12 cellular contexts compared by ENCODE assay signal in the genomic region with DNA sequence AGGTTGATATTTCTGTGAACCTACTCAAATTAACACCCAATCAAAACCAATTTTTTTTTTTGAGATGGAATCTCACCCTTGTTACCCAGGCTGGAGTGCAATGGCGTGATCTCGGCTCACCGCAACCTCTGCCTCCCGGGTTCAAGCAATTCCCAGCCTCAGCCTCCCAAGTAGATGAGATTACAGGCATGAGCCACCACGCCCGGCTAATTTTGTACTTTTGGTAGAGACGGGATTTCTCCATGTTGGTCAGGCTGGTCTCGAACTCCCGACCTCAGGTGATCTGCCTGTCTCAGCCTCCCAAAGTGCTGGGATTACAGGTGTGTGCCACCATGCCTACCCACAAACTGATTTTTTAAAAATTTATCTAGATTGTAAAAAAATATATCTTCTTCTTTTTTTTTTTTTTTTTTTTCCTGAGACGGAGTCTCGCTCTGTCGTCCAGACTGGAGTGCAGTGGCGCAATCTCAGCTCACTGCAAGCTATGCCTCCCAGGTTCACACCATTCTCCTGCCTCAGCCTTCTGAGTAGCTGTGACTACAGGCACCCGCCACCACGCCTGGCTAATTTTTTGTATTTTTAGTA. TPM values are rescaled to one million over a fixed set of nuclear protein-coding genes. Genes with fewer than 3 reads are reported as not detected.
DNase-seq lines count a peak whose midpoint lies in the region; ATAC-seq and TF ChIP-seq lines count a peak whose summit lies in the region.
"Not testable (repeated sequence)": the region's sequence is repeated elsewhere in the genome, so short reads cannot be mapped to it uniquely, and the experiment has no call there.
"Had no signal": no experiment of that assay in that cellular context is flagged by ENCODE, and none has a peak within 500 bp of the region (broad histone marks: within the 10 kb centered on the region; RNA-seq: fewer than 3 reads in every experiment).

No MANE protein-coding gene starts in this region.

- not testable (repeated sequence) for ATAC-seq in CD4-positive, alpha-beta T cell (ENCODE audit: poor library complexity); activated CD4-positive, alpha-beta T cell treated with anti-CD3 and anti-CD28 coated beads for 36 hours; activated naive CD8-positive, alpha-beta T cell treated with anti-CD3 and anti-CD28 coated beads, Interleukin-2, amount 10 ng/mL, durations not matched to agents 7 days and 5 days (ENCODE audit: low read depth); natural killer cell treated with Interleukin-12 subunit alpha and Interleukin-12 subunit beta and Interleukin-15 and Interleukin-18, amount 100 ng/mL, for 72 hours; stimulated activated naive CD8-positive, alpha-beta T cell treated with anti-CD3 and anti-CD28 coated beads, Interleukin-15, amount 100 ng/mL, for 72 hours

- H3K27ac Mint-ChIP-seq in CD4-positive, alpha-beta T cell = peak overlapping the region; percentile 32
- peak overlapping the region; percentile 82 for H3K27ac Mint-ChIP-seq in activated CD4-positive, alpha-beta T cell treated with anti-CD3 and anti-CD28 coated beads for 36 hours
- not testable (repeated sequence) for H3K27ac Mint-ChIP-seq in activated T-helper 1 cell treated with anti-CD3 and anti-CD28 coated beads, Interleukin-12 subunit alpha, Interleukin-12 subunit beta, Interleukin-2, Interleukin-4 antibody, amounts not matched to agents 30 ng/mL and 10 ng/mL and 1 ng/mL, durations not matched to agents 14 hours and 24 hours and 36 hours
- peak overlapping the region; percentile 89 for H3K27ac Mint-ChIP-seq in activated naive CD8-positive, alpha-beta T cell treated with anti-CD3 and anti-CD28 coated beads, Interleukin-2, amount 10 ng/mL, durations not matched to agents 7 days and 5 days
- H3K27ac Mint-ChIP-seq in natural killer cell treated with Interleukin-12 subunit alpha and Interleukin-12 subunit beta and Interleukin-15 and Interleukin-18, amount 100 ng/mL, for 72 hours = peak overlapping the region; percentile 67 to 68
- peak overlapping the region; percentile 59 to 95 for H3K27ac Mint-ChIP-seq in stimulated activated naive CD8-positive, alpha-beta T cell treated with anti-CD3 and anti-CD28 coated beads, Interleukin-15, amount 100 ng/mL, for 72 hours

- not testable (repeated sequence) for DNase-seq in CD4-positive, alpha-beta T cell; activated CD4-positive, alpha-beta T cell treated with anti-CD3 and anti-CD28 coated beads for 36 hours; activated T-helper 1 cell treated with anti-CD3 and anti-CD28 coated beads, Interleukin-12 subunit alpha, Interleukin-12 subunit beta, Interleukin-2, Interleukin-4 antibody, amounts not matched to agents 30 ng/mL and 10 ng/mL and 1 ng/mL, durations not matched to agents 14 hours and 24 hours and 36 hours (ENCODE audit: low spot score); hepatocyte (ENCODE audit: low spot score); natural killer cell treated with Interleukin-12 subunit alpha and Interleukin-12 subunit beta and Interleukin-15 and Interleukin-18, amount 100 ng/mL, for 72 hours (ENCODE audit: low spot score); stimulated activated naive CD8-positive, alpha-beta T cell treated with anti-CD3 and anti-CD28 coated beads, Interleukin-15, amount 100 ng/mL, for 72 hours
- DNase-seq in activated naive CD8-positive, alpha-beta T cell treated with anti-CD3 and anti-CD28 coated beads, Interleukin-2, amount 10 ng/mL, durations not matched to agents 7 days and 5 days = peak; percentile 30

- peaks cover 76% of the 10 kb centered on the region for H3K4me1 Mint-ChIP-seq in CD4-positive, alpha-beta T cell (ENCODE audit: low read depth)
- peaks cover 72% of the 10 kb centered on the region for H3K4me1 Mint-ChIP-seq in activated CD4-positive, alpha-beta T cell treated with anti-CD3 and anti-CD28 coated beads for 36 hours
- peaks cover 45% of the 10 kb centered on the region for H3K4me1 Mint-ChIP-seq in activated T-helper 1 cell treated with anti-CD3 and anti-CD28 coated beads, Interleukin-12 subunit alpha, Interleukin-12 subunit beta, Interleukin-2, Interleukin-4 antibody, amounts not matched to agents 30 ng/mL and 10 ng/mL and 1 ng/mL, durations not matched to agents 14 hours and 24 hours and 36 hours (ENCODE audit: low read depth)
- peaks cover 74% of the 10 kb centered on the region for H3K4me1 Mint-ChIP-seq in activated naive CD8-positive, alpha-beta T cell treated with anti-CD3 and anti-CD28 coated beads, Interleukin-2, amount 10 ng/mL, durations not matched to agents 7 days and 5 days
- H3K4me1 Mint-ChIP-seq in natural killer cell treated with Interleukin-12 subunit alpha and Interleukin-12 subunit beta and Interleukin-15 and Interleukin-18, amount 100 ng/mL, for 72 hours (ENCODE audit: low read depth in 2 of 2) = peaks cover 45 to 48% of the 10 kb centered on the region in 2 donors
- peaks cover 96% of the 10 kb centered on the region for H3K4me1 Mint-ChIP-seq in stimulated activated naive CD8-positive, alpha-beta T cell treated with anti-CD3 and anti-CD28 coated beads, Interleukin-15, amount 100 ng/mL, for 72 hours

- H3K27me3 ChIP-seq in CD4-positive, alpha-beta T cell (ENCODE audit: control insufficient read depth, insufficient read depth, low read length); OCI-LY1 (ENCODE audit: insufficient read depth, low read length); hepatocyte: not testable (repeated sequence)

- not testable (repeated sequence) for H2AFZ ChIP-seq in OCI-LY1 (ENCODE audit: low read length); hepatocyte

- not testable (repeated sequence) for H3K36me3 Mint-ChIP-seq in CD4-positive, alpha-beta T cell (ENCODE audit: low read depth); activated CD4-positive, alpha-beta T cell treated with anti-CD3 and anti-CD28 coated beads for 36 hours (ENCODE audit: low read depth); activated T-helper 1 cell treated with anti-CD3 and anti-CD28 coated beads, Interleukin-12 subunit alpha, Interleukin-12 subunit beta, Interleukin-2, Interleukin-4 antibody, amounts not matched to agents 30 ng/mL and 10 ng/mL and 1 ng/mL, durations not matched to agents 14 hours and 24 hours and 36 hours (ENCODE audit: low read depth); natural killer cell treated with Interleukin-12 subunit alpha and Interleukin-12 subunit beta and Interleukin-15 and Interleukin-18, amount 100 ng/mL, for 72 hours
- H3K36me3 Mint-ChIP-seq in activated naive CD8-positive, alpha-beta T cell treated with anti-CD3 and anti-CD28 coated beads, Interleukin-2, amount 10 ng/mL, durations not matched to agents 7 days and 5 days = peaks cover 15% of the 10 kb centered on the region

- intact Hi-C loops in CD4-positive, alpha-beta T cell (cut with DNase I, micrococcal nuclease); activated CD4-positive, alpha-beta T cell treated with anti-CD3 and anti-CD28 coated beads for 36 hours (cut with DNase I, micrococcal nuclease); activated T-helper 1 cell treated with anti-CD3 and anti-CD28 coated beads, Interleukin-12 subunit alpha, Interleukin-12 subunit beta, Interleukin-2, Interleukin-4 antibody, amounts not matched to agents 30 ng/mL and 10 ng/mL and 1 ng/mL, durations not matched to agents 14 hours and 24 hours and 36 hours (cut with micrococcal nuclease): not testable (repeated sequence)

- not testable (repeated sequence) for H3K27ac ChIP-seq in CD4-positive, alpha-beta T cell (ENCODE audit: low read depth, low read length)
- peak overlapping the region; percentile 68 for H3K27ac ChIP-seq in OCI-LY1 (ENCODE audit: low read depth, low read length, poor library complexity, severe bottlenecking)
- peak overlapping the region; percentile 44 for H3K27ac ChIP-seq in hepatocyte

- H3K4me3 Mint-ChIP-seq in CD4-positive, alpha-beta T cell = not testable (repeated sequence)
- H3K4me3 Mint-ChIP-seq in activated CD4-positive, alpha-beta T cell treated with anti-CD3 and anti-CD28 coated beads for 36 hours = peak overlapping the region; percentile 58
- H3K4me3 Mint-ChIP-seq in activated T-helper 1 cell treated with anti-CD3 and anti-CD28 coated beads, Interleukin-12 subunit alpha, Interleukin-12 subunit beta, Interleukin-2, Interleukin-4 antibody, amounts not matched to agents 30 ng/mL and 10 ng/mL and 1 ng/mL, durations not matched to agents 14 hours and 24 hours and 36 hours = peak overlapping the region; percentile 41
- H3K4me3 Mint-ChIP-seq in activated naive CD8-positive, alpha-beta T cell treated with anti-CD3 and anti-CD28 coated beads, Interleukin-2, amount 10 ng/mL, durations not matched to agents 7 days and 5 days = peak overlapping the region; percentile 62
- peak overlapping the region; percentile 41 for H3K4me3 Mint-ChIP-seq in natural killer cell treated with Interleukin-12 subunit alpha and Interleukin-12 subunit beta and Interleukin-15 and Interleukin-18, amount 100 ng/mL, for 72 hours
- H3K4me3 Mint-ChIP-seq in stimulated activated naive CD8-positive, alpha-beta T cell treated with anti-CD3 and anti-CD28 coated beads, Interleukin-15, amount 100 ng/mL, for 72 hours = peak overlapping the region; percentile 78 to 80

- not testable (repeated sequence) for H3K27me3 Mint-ChIP-seq in CD4-positive, alpha-beta T cell; activated CD4-positive, alpha-beta T cell treated with anti-CD3 and anti-CD28 coated beads for 36 hours; activated T-helper 1 cell treated with anti-CD3 and anti-CD28 coated beads, Interleukin-12 subunit alpha, Interleukin-12 subunit beta, Interleukin-2, Interleukin-4 antibody, amounts not matched to agents 30 ng/mL and 10 ng/mL and 1 ng/mL, durations not matched to agents 14 hours and 24 hours and 36 hours (ENCODE audit: insufficient read depth); activated naive CD8-positive, alpha-beta T cell treated with anti-CD3 and anti-CD28 coated beads, Interleukin-2, amount 10 ng/mL, durations not matched to agents 7 days and 5 days; natural killer cell treated with Interleukin-12 subunit alpha and Interleukin-12 subunit beta and Interleukin-15 and Interleukin-18, amount 100 ng/mL, for 72 hours; stimulated activated naive CD8-positive, alpha-beta T cell treated with anti-CD3 and anti-CD28 coated beads, Interleukin-15, amount 100 ng/mL, for 72 hours

- H3K9me2 ChIP-seq in OCI-LY1 (ENCODE audit: low read depth, low read length); hepatocyte (replicated peaks; ENCODE audit: insufficient read depth): not testable (repeated sequence)

- POLR2A ChIA-PET in CD4-positive, alpha-beta T cell (lab: Charles Lee) = interaction anchor here (2.8 to 3.2 kb wide), 2 partner anchors 16 to 27 kb away, joined by 14 to 15 read pairs; no protein-coding TSS in a partner anchor
- POLR2A ChIA-PET in activated CD4-positive, alpha-beta T cell treated with anti-CD3 and anti-CD28 coated beads for 36 hours (lab: Charles Lee) = interaction anchor here (0.5 to 1.0 kb wide), 2 partner anchors 11 to 27 kb away, joined by 3 read pairs; no protein-coding TSS in a partner anchor
- POLR2A ChIA-PET in activated naive CD8-positive, alpha-beta T cell treated with anti-CD3 and anti-CD28 coated beads, Interleukin-2, amount 10 ng/mL, durations not matched to agents 7 days and 5 days (lab: Charles Lee) = interaction anchor here (0.7 to 5.6 kb wide), 11 partner anchors 9 to 121 kb away, joined by 4 to 103 read pairs (median 14); a partner anchor contains a TSS

- not testable (repeated sequence) for H3K9ac ChIP-seq in OCI-LY1 (ENCODE audit: low read length)

- H3K9me3 Mint-ChIP-seq in CD4-positive, alpha-beta T cell; activated CD4-positive, alpha-beta T cell treated with anti-CD3 and anti-CD28 coated beads for 36 hours (ENCODE audit: low read depth); activated T-helper 1 cell treated with anti-CD3 and anti-CD28 coated beads, Interleukin-12 subunit alpha, Interleukin-12 subunit beta, Interleukin-2, Interleukin-4 antibody, amounts not matched to agents 30 ng/mL and 10 ng/mL and 1 ng/mL, durations not matched to agents 14 hours and 24 hours and 36 hours; activated naive CD8-positive, alpha-beta T cell treated with anti-CD3 and anti-CD28 coated beads, Interleukin-2, amount 10 ng/mL, durations not matched to agents 7 days and 5 days; natural killer cell treated with Interleukin-12 subunit alpha and Interleukin-12 subunit beta and Interleukin-15 and Interleukin-18, amount 100 ng/mL, for 72 hours; stimulated activated naive CD8-positive, alpha-beta T cell treated with anti-CD3 and anti-CD28 coated beads, Interleukin-15, amount 100 ng/mL, for 72 hours: not testable (repeated sequence)

- not testable (repeated sequence) for H3K9me3 ChIP-seq in CD4-positive, alpha-beta T cell (ENCODE audit: control insufficient read depth, low read length); OCI-LY1 (ENCODE audit: low read length); hepatocyte (ENCODE audit: low read depth)

- H3K4me2 ChIP-seq in OCI-LY1 (ENCODE audit: low read length); hepatocyte: not testable (repeated sequence)

- TF ChIP-seq CTCF in CD4-positive, alpha-beta T cell (IDR thresholded peaks at IDR 0.05); OCI-LY1 (IDR thresholded peaks at IDR 0.05; ENCODE audit: low read length); hepatocyte (IDR thresholded peaks at IDR 0.05; ENCODE audit: poor library complexity): not testable (repeated sequence)

- 96% methylated on average over 15 of the region's 15 CpGs for WGBS in hepatocyte (ENCODE audit: low lambda C conversion rate, missing lambda C conversion rate)

- not testable (repeated sequence) for H3K36me3 ChIP-seq in OCI-LY1 (ENCODE audit: insufficient read depth, low read length); hepatocyte (replicated peaks; ENCODE audit: insufficient read depth, low read depth)

- not testable (repeated sequence) for H4K20me1 ChIP-seq in OCI-LY1 (ENCODE audit: insufficient read depth, low read length); hepatocyte (ENCODE audit: insufficient read depth, poor library complexity, severe bottlenecking)

- CTCF ChIA-PET in CD4-positive, alpha-beta T cell (lab: Charles Lee) = interaction anchor here (0.7 to 0.8 kb wide), 2 partner anchors 83 to 96 kb away, joined by 3 to 4 read pairs; no protein-coding TSS in a partner anchor
- CTCF ChIA-PET in activated CD4-positive, alpha-beta T cell treated with anti-CD3 and anti-CD28 coated beads for 36 hours (lab: Charles Lee) = interaction anchor here (0.6 to 2.4 kb wide), 8 partner anchors 9 to 190 kb away, joined by 3 to 10 read pairs (median 3); no protein-coding TSS in a partner anchor

- not testable (repeated sequence) for H3K4me3 ChIP-seq in OCI-LY1 (ENCODE audit: low read depth, low read length, poor library complexity, severe bottlenecking); hepatocyte

- not testable (repeated sequence) for H3F3A ChIP-seq in OCI-LY1 (ENCODE audit: insufficient read depth, low read length)

- H3K4me1 ChIP-seq in OCI-LY1 (ENCODE audit: insufficient read depth, low read length, severe bottlenecking) (peaks cover 43% of the 10 kb centered on the region), hepatocyte (ENCODE audit: insufficient read depth) (peaks cover 30% of the 10 kb centered on the region)

- H3K79me2 ChIP-seq in OCI-LY1 (ENCODE audit: insufficient read depth, low read length); hepatocyte: not testable (repeated sequence)

RNA-seq across cellular contexts. Expression of a gene that starts 7.9 kb away (rescaled TPM):
- 10 to 100 TPM; 15.9 to 20.1 TPM for total RNA-seq in CD4-positive, alpha-beta T cell
- total RNA-seq in activated CD4-positive, alpha-beta T cell treated with anti-CD3 and anti-CD28 coated beads for 36 hours = 100 to 1,000 TPM in 1 of 2 experiments, 10 to 100 TPM in 1; 77.5 to 122 TPM
- 3.6 and 4.6 TPM in 2 replicates for total RNA-seq in activated T-helper 1 cell treated with anti-CD3 and anti-CD28 coated beads, Interleukin-12 subunit alpha, Interleukin-12 subunit beta, Interleukin-2, Interleukin-4 antibody, amounts not matched to agents 30 ng/mL and 10 ng/mL and 1 ng/mL, durations not matched to agents 14 hours and 24 hours and 36 hours
- total RNA-seq in activated naive CD8-positive, alpha-beta T cell treated with anti-CD3 and anti-CD28 coated beads, Interleukin-2, amount 10 ng/mL, durations not matched to agents 7 days and 5 days = 100 to 1,000 TPM; 258 to 267 TPM
- total RNA-seq in hepatocyte = 166 and 182 TPM in 2 replicates
- 2,035 and 2,121 TPM in 2 replicates for polyA plus RNA-seq in hepatocyte
- 10 to 100 TPM; 28.2 to 29.8 TPM for total RNA-seq in natural killer cell treated with Interleukin-12 subunit alpha and Interleukin-12 subunit beta and Interleukin-15 and Interleukin-18, amount 100 ng/mL, for 72 hours

RNA-seq across cellular contexts. Expression of a gene that starts 14.8 kb away (rescaled TPM):
- total RNA-seq in CD4-positive, alpha-beta T cell = 100 to 1,000 TPM; 286 to 306 TPM
- total RNA-seq in activated CD4-positive, alpha-beta T cell treated with anti-CD3 and anti-CD28 coated beads for 36 hours = 100 to 1,000 TPM; 248 to 285 TPM
- total RNA-seq in activated T-helper 1 cell treated with anti-CD3 and anti-CD28 coated beads, Interleukin-12 subunit alpha, Interleukin-12 subunit beta, Interleukin-2, Interleukin-4 antibody, amounts not matched to agents 30 ng/mL and 10 ng/mL and 1 ng/mL, durations not matched to agents 14 hours and 24 hours and 36 hours = 208 and 214 TPM in 2 replicates
- 1,000 to 10,000 TPM; 1,182 to 1,374 TPM for total RNA-seq in activated naive CD8-positive, alpha-beta T cell treated with anti-CD3 and anti-CD28 coated beads, Interleukin-2, amount 10 ng/mL, durations not matched to agents 7 days and 5 days
- total RNA-seq in hepatocyte = 98.0 and 98.9 TPM in 2 replicates
- polyA plus RNA-seq in hepatocyte = 159 and 201 TPM in 2 replicates
- 10 to 100 TPM; 58.1 to 71.0 TPM for total RNA-seq in natural killer cell treated with Interleukin-12 subunit alpha and Interleukin-12 subunit beta and Interleukin-15 and Interleukin-18, amount 100 ng/mL, for 72 hours

RNA-seq across cellular contexts. Expression of a gene that starts 21.0 kb away (rescaled TPM):
- total RNA-seq in CD4-positive, alpha-beta T cell = 100 to 1,000 TPM; 364 to 383 TPM
- 100 to 1,000 TPM; 451 to 474 TPM for total RNA-seq in activated CD4-positive, alpha-beta T cell treated with anti-CD3 and anti-CD28 coated beads for 36 hours
- total RNA-seq in activated T-helper 1 cell treated with anti-CD3 and anti-CD28 coated beads, Interleukin-12 subunit alpha, Interleukin-12 subunit beta, Interleukin-2, Interleukin-4 antibody, amounts not matched to agents 30 ng/mL and 10 ng/mL and 1 ng/mL, durations not matched to agents 14 hours and 24 hours and 36 hours = 494 and 521 TPM in 2 replicates
- 1,000 to 10,000 TPM; 1,890 to 1,949 TPM for total RNA-seq in activated naive CD8-positive, alpha-beta T cell treated with anti-CD3 and anti-CD28 coated beads, Interleukin-2, amount 10 ng/mL, durations not matched to agents 7 days and 5 days
- 59.2 and 74.6 TPM in 2 replicates for total RNA-seq in hepatocyte
- 504 and 535 TPM in 2 replicates for polyA plus RNA-seq in hepatocyte
- 100 to 1,000 TPM in 1 of 2 donors, 10 to 100 TPM in 1; 87.9 to 171 TPM for total RNA-seq in natural killer cell treated with Interleukin-12 subunit alpha and Interleukin-12 subunit beta and Interleukin-15 and Interleukin-18, amount 100 ng/mL, for 72 hours

RNA-seq across cellular contexts. Expression of a gene that starts 29.3 kb away (rescaled TPM):
- total RNA-seq in CD4-positive, alpha-beta T cell = not detected
- not detected for total RNA-seq in activated CD4-positive, alpha-beta T cell treated with anti-CD3 and anti-CD28 coated beads for 36 hours
- total RNA-seq in activated T-helper 1 cell treated with anti-CD3 and anti-CD28 coated beads, Interleukin-12 subunit alpha, Interleukin-12 subunit beta, Interleukin-2, Interleukin-4 antibody, amounts not matched to agents 30 ng/mL and 10 ng/mL and 1 ng/mL, durations not matched to agents 14 hours and 24 hours and 36 hours = not detected in 2 replicates
- not detected for total RNA-seq in activated naive CD8-positive, alpha-beta T cell treated with anti-CD3 and anti-CD28 coated beads, Interleukin-2, amount 10 ng/mL, durations not matched to agents 7 days and 5 days
- total RNA-seq in hepatocyte = not detected in 2 replicates
- 0.36 TPM in 1 of 2 replicates, not detected in the other for polyA plus RNA-seq in hepatocyte
- total RNA-seq in natural killer cell treated with Interleukin-12 subunit alpha and Interleukin-12 subunit beta and Interleukin-15 and Interleukin-18, amount 100 ng/mL, for 72 hours = not detected
- total RNA-seq: GM23338, NCI-H460, Peyer's patch had no signal
- polyA plus RNA-seq: A549, GM23338 had no signal

RNA-seq across cellular contexts. Expression of a gene that starts 39.7 kb away (rescaled TPM):
- total RNA-seq in CD4-positive, alpha-beta T cell = 100 to 1,000 TPM; 670 to 671 TPM
- total RNA-seq in activated CD4-positive, alpha-beta T cell treated with anti-CD3 and anti-CD28 coated beads for 36 hours = 10 to 100 TPM; 73.4 to 82.3 TPM
- 164 and 167 TPM in 2 replicates for total RNA-seq in activated T-helper 1 cell treated with anti-CD3 and anti-CD28 coated beads, Interleukin-12 subunit alpha, Interleukin-12 subunit beta, Interleukin-2, Interleukin-4 antibody, amounts not matched to agents 30 ng/mL and 10 ng/mL and 1 ng/mL, durations not matched to agents 14 hours and 24 hours and 36 hours
- 100 to 1,000 TPM; 641 to 664 TPM for total RNA-seq in activated naive CD8-positive, alpha-beta T cell treated with anti-CD3 and anti-CD28 coated beads, Interleukin-2, amount 10 ng/mL, durations not matched to agents 7 days and 5 days
- 12.0 and 19.2 TPM in 2 replicates for total RNA-seq in hepatocyte
- 27.9 and 44.0 TPM in 2 replicates for polyA plus RNA-seq in hepatocyte
- 10 to 100 TPM; 17.0 to 24.9 TPM for total RNA-seq in natural killer cell treated with Interleukin-12 subunit alpha and Interleukin-12 subunit beta and Interleukin-15 and Interleukin-18, amount 100 ng/mL, for 72 hours
